In genomic region chr15:75201609-75202250, GRCh38 we compare ENCODE assay signal across 1 cellular context.
TF ChIP-seq lines count a peak whose summit lies in the region.

C15orf39 (plus strand) TSS chr15:75201882; CDS start chr15:75206049, 4,167 bp downstream.

TF ChIP-seq in HepG2, 621 proteins besides CTCF, POLR2A, EP300 and RAD21 (continued from another document and continues in another):
- TF ChIP-seq, protein P1, sequence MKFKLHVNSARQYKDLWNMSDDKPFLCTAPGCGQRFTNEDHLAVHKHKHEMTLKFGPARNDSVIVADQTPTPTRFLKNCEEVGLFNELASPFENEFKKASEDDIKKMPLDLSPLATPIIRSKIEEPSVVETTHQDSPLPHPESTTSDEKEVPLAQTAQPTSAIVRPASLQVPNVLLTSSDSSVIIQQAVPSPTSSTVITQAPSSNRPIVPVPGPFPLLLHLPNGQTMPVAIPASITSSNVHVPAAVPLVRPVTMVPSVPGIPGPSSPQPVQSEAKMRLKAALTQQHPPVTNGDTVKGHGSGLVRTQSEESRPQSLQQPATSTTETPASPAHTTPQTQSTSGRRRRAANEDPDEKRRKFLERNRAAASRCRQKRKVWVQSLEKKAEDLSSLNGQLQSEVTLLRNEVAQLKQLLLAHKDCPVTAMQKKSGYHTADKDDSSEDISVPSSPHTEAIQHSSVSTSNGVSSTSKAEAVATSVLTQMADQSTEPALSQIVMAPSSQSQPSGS (CRISPR knock-in tag; IDR thresholded peaks at IDR 0.05) = no peak
- TF ChIP-seq SNAPC4 (CRISPR knock-in tag; IDR thresholded peaks at IDR 0.05) = no peak
- TF ChIP-seq ZNF33B (CRISPR knock-in tag; IDR thresholded peaks at IDR 0.05) = no peak; the same call in 1 of the 2 replicates
- TF ChIP-seq, protein P2, sequence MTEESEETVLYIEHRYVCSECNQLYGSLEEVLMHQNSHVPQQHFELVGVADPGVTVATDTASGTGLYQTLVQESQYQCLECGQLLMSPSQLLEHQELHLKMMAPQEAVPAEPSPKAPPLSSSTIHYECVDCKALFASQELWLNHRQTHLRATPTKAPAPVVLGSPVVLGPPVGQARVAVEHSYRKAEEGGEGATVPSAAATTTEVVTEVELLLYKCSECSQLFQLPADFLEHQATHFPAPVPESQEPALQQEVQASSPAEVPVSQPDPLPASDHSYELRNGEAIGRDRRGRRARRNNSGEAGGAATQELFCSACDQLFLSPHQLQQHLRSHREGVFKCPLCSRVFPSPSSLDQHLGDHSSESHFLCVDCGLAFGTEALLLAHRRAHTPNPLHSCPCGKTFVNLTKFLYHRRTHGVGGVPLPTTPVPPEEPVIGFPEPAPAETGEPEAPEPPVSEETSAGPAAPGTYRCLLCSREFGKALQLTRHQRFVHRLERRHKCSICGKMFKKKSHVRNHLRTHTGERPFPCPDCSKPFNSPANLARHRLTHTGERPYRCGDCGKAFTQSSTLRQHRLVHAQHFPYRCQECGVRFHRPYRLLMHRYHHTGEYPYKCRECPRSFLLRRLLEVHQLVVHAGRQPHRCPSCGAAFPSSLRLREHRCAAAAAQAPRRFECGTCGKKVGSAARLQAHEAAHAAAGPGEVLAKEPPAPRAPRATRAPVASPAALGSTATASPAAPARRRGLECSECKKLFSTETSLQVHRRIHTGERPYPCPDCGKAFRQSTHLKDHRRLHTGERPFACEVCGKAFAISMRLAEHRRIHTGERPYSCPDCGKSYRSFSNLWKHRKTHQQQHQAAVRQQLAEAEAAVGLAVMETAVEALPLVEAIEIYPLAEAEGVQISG (CRISPR knock-in tag; IDR thresholded peaks at IDR 0.05) = peak; percentile 83
- TF ChIP-seq, protein P3, sequence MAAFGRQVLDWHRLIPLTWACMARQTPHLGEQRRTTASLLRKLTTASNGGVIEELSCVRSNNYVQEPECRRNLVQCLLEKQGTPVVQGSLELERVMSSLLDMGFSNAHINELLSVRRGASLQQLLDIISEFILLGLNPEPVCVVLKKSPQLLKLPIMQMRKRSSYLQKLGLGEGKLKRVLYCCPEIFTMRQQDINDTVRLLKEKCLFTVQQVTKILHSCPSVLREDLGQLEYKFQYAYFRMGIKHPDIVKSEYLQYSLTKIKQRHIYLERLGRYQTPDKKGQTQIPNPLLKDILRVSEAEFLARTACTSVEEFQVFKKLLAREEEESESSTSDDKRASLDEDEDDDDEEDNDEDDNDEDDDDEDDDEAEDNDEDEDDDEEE (CRISPR knock-in tag; IDR thresholded peaks at IDR 0.05) = no peak
- TF ChIP-seq, protein P4, sequence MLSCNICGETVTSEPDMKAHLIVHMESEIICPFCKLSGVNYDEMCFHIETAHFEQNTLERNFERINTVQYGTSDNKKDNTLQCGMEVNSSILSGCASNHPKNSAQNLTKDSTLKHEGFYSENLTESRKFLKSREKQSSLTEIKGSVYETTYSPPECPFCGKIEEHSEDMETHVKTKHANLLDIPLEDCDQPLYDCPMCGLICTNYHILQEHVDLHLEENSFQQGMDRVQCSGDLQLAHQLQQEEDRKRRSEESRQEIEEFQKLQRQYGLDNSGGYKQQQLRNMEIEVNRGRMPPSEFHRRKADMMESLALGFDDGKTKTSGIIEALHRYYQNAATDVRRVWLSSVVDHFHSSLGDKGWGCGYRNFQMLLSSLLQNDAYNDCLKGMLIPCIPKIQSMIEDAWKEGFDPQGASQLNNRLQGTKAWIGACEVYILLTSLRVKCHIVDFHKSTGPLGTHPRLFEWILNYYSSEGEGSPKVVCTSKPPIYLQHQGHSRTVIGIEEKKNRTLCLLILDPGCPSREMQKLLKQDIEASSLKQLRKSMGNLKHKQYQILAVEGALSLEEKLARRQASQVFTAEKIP (CRISPR knock-in tag; IDR thresholded peaks at IDR 0.05; ENCODE audit: borderline replicate concordance) = no peak
- TF ChIP-seq GZF1 (CRISPR knock-in tag; IDR thresholded peaks at IDR 0.05) = no peak
- TF ChIP-seq ZNF572 (CRISPR knock-in tag; IDR thresholded peaks at IDR 0.05) = no peak
- no peak; the same call in 1 of the 2 replicates for TF ChIP-seq ZSCAN9 (CRISPR knock-in tag; IDR thresholded peaks at IDR 0.05; ENCODE audit: borderline replicate concordance)
- TF ChIP-seq GFI1 (CRISPR knock-in tag; IDR thresholded peaks at IDR 0.05; ENCODE audit: borderline replicate concordance) = peak; percentile 64; the same call in 1 of the 2 replicates
- no peak for TF ChIP-seq ONECUT2 (CRISPR knock-in tag; IDR thresholded peaks at IDR 0.05)
- no peak for TF ChIP-seq ZNF547 (CRISPR knock-in tag; IDR thresholded peaks at IDR 0.05)
- TF ChIP-seq HNF4A (CRISPR knock-in tag; IDR thresholded peaks at IDR 0.05) = no peak
- TF ChIP-seq ZNF296 (CRISPR knock-in tag; conservative IDR thresholded peaks at IDR 0.05) = no peak
- TF ChIP-seq JUNB (CRISPR knock-in tag; IDR thresholded peaks at IDR 0.05; ENCODE audit: borderline replicate concordance) = no peak
- no peak for TF ChIP-seq MTA1 (CRISPR knock-in tag; IDR thresholded peaks at IDR 0.05; ENCODE audit: borderline replicate concordance)
- no peak for TF ChIP-seq ZKSCAN5 (CRISPR knock-in tag; IDR thresholded peaks at IDR 0.05)
- TF ChIP-seq, protein P5, sequence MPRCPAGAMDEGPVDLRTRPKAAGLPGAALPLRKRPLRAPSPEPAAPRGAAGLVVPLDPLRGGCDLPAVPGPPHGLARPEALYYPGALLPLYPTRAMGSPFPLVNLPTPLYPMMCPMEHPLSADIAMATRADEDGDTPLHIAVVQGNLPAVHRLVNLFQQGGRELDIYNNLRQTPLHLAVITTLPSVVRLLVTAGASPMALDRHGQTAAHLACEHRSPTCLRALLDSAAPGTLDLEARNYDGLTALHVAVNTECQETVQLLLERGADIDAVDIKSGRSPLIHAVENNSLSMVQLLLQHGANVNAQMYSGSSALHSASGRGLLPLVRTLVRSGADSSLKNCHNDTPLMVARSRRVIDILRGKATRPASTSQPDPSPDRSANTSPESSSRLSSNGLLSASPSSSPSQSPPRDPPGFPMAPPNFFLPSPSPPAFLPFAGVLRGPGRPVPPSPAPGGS (CRISPR knock-in tag; IDR thresholded peaks at IDR 0.05) = no peak
- TF ChIP-seq, protein P6, sequence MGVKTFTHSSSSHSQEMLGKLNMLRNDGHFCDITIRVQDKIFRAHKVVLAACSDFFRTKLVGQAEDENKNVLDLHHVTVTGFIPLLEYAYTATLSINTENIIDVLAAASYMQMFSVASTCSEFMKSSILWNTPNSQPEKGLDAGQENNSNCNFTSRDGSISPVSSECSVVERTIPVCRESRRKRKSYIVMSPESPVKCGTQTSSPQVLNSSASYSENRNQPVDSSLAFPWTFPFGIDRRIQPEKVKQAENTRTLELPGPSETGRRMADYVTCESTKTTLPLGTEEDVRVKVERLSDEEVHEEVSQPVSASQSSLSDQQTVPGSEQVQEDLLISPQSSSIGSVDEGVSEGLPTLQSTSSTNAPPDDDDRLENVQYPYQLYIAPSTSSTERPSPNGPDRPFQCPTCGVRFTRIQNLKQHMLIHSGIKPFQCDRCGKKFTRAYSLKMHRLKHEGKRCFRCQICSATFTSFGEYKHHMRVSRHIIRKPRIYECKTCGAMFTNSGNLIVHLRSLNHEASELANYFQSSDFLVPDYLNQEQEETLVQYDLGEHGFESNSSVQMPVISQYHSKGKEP (CRISPR knock-in tag; IDR thresholded peaks at IDR 0.05) = no peak
- TF ChIP-seq, protein P7, sequence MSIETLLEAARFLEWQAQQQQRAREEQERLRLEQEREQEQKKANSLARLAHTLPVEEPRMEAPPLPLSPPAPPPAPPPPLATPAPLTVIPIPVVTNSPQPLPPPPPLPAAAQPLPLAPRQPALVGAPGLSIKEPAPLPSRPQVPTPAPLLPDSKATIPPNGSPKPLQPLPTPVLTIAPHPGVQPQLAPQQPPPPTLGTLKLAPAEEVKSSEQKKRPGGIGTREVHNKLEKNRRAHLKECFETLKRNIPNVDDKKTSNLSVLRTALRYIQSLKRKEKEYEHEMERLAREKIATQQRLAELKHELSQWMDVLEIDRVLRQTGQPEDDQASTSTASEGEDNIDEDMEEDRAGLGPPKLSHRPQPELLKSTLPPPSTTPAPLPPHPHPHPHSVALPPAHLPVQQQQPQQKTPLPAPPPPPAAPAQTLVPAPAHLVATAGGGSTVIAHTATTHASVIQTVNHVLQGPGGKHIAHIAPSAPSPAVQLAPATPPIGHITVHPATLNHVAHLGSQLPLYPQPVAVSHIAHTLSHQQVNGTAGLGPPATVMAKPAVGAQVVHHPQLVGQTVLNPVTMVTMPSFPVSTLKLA (IDR thresholded peaks at IDR 0.05) = no peak
- no peak for TF ChIP-seq ETS1 (CRISPR knock-in tag; IDR thresholded peaks at IDR 0.05)
- no peak for TF ChIP-seq ERF (CRISPR knock-in tag; IDR thresholded peaks at IDR 0.05)
- TF ChIP-seq ZSCAN20 (CRISPR knock-in tag; IDR thresholded peaks at IDR 0.05; ENCODE audit: borderline replicate concordance) = no peak
- no peak for TF ChIP-seq ATRX (CRISPR knock-in tag; IDR thresholded peaks at IDR 0.05; ENCODE audit: borderline replicate concordance)
- TF ChIP-seq SP2 (CRISPR knock-in tag; IDR thresholded peaks at IDR 0.05) = 0 out of 2 replicates have a peak, but pooled peaks have one; percentile 7
- TF ChIP-seq, protein P8, sequence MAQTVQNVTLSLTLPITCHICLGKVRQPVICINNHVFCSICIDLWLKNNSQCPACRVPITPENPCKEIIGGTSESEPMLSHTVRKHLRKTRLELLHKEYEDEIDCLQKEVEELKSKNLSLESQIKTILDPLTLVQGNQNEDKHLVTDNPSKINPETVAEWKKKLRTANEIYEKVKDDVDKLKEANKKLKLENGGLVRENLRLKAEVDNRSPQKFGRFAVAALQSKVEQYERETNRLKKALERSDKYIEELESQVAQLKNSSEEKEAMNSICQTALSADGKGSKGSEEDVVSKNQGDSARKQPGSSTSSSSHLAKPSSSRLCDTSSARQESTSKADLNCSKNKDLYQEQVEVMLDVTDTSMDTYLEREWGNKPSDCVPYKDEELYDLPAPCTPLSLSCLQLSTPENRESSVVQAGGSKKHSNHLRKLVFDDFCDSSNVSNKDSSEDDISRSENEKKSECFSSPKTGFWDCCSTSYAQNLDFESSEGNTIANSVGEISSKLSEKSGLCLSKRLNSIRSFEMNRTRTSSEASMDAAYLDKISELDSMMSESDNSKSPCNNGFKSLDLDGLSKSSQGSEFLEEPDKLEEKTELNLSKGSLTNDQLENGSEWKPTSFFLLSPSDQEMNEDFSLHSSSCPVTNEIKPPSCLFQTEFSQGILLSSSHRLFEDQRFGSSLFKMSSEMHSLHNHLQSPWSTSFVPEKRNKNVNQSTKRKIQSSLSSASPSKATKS (CRISPR knock-in tag; IDR thresholded peaks at IDR 0.05) = no peak
- no peak for TF ChIP-seq FOSL1 (CRISPR knock-in tag; IDR thresholded peaks at IDR 0.05; ENCODE audit: borderline replicate concordance)
